8 cellular contexts compared by ENCODE assay signal in the genomic region with DNA sequence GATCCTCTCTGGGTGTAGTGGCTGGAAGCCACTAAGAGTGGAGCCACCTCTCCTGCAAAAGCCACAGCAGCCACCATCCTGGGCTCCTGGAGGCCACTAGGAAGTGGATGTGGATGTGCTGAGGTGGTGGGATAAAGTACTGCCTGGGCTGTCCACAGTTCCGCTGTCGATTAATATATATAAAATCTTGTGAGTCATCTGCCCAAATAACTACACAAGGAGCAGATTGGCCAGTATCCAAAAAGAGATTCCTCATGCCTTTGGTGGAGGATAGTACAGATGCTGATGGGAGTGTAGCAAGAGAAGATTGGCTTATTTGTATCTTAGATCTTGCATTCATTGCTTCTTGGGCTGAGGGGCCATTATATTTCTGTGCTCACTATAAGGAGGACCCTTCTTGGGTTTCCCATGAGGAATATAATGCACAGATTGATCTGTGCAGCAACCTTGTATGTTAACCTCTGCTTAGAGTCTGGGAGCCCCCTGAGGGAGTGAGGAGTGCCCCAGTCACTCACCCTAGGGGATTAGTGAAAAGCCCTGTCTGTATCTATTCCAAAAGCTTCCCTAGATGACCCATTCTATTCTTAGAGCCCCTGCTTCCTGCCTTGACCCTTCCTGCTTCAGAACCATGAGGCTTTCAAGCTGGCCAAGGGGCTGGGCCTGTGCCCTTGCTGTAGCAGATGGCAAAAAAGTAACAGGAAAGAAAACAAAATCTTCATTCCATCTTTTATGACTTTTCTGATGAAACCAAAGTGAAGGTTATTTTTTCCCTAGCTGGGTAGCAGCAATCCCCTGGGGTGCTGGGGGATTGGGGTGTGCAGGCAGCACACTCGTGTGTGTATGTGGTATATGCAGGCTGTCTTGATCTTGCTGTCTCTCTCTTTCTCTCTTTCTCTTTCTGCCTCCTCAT. TPM values are rescaled to one million over a fixed set of nuclear protein-coding genes. Genes with fewer than 3 reads are reported as not detected.
DNase-seq lines count a peak whose midpoint lies in the region; ATAC-seq, FAIRE-seq and TF ChIP-seq lines count a peak whose summit lies in the region.
"Had no signal": no experiment of that assay in that cellular context is flagged by ENCODE, and none has a peak within 500 bp of the region (broad histone marks: within the 10 kb centered on the region; RNA-seq: fewer than 3 reads in every experiment).

No MANE protein-coding gene starts in this region.

- no peak for ATAC-seq in activated CD8-positive, alpha-beta T cell treated with anti-CD3 and anti-CD28 coated beads for 36 hours
- ATAC-seq in stimulated activated naive CD8-positive, alpha-beta T cell treated with anti-CD3 and anti-CD28 coated beads, Interleukin-15, amount 100 ng/mL, for 72 hours = no peak

- TF ChIP-seq CTCF in activated CD8-positive, alpha-beta T cell treated with anti-CD3 and anti-CD28 coated beads for 36 hours (IDR thresholded peaks at IDR 0.05) = no peak
- no peak for TF ChIP-seq CTCF in foreskin fibroblast (IDR thresholded peaks at IDR 0.05; ENCODE audit: low read depth, low read length)

- DNase-seq in H54 (ENCODE audit: insufficient read length, low spot score) (peak; percentile 57), foreskin fibroblast (peak; percentile 83 to 93), T-helper 2 cell (no peak), NCI-H2196 treated with DMSO at 0.1 percent for 48 hours (lab: John Stamatoyannopoulos, UW; ENCODE audit: unreplicated experiment) (no peak), cerebellar nuclear complex (lab: John Stamatoyannopoulos, UW) (no peak)
- DNase-seq in activated CD8-positive, alpha-beta T cell treated with anti-CD3 and anti-CD28 coated beads for 36 hours = no peak
- no peak for DNase-seq in stimulated activated naive CD8-positive, alpha-beta T cell treated with anti-CD3 and anti-CD28 coated beads, Interleukin-15, amount 100 ng/mL, for 72 hours
- DNase-seq: NCI-H2171 treated with DMSO at 0.1 percent for 48 hours had no signal

- no peak overlapping the region for H3K4me3 Mint-ChIP-seq in activated CD8-positive, alpha-beta T cell treated with anti-CD3 and anti-CD28 coated beads for 36 hours
- no peak overlapping the region for H3K4me3 Mint-ChIP-seq in stimulated activated naive CD8-positive, alpha-beta T cell treated with anti-CD3 and anti-CD28 coated beads, Interleukin-15, amount 100 ng/mL, for 72 hours

- CTCF ChIA-PET in activated CD8-positive, alpha-beta T cell treated with anti-CD3 and anti-CD28 coated beads for 36 hours (lab: Charles Lee) = interaction anchor here (1.0 kb wide), 1 partner anchor 26 kb away, joined by 5 read pairs; no protein-coding TSS in a partner anchor

- peaks cover 80% of the 10 kb centered on the region for H3K4me1 Mint-ChIP-seq in activated CD8-positive, alpha-beta T cell treated with anti-CD3 and anti-CD28 coated beads for 36 hours (ENCODE audit: low read depth)
- peaks cover 85% of the 10 kb centered on the region for H3K4me1 Mint-ChIP-seq in stimulated activated naive CD8-positive, alpha-beta T cell treated with anti-CD3 and anti-CD28 coated beads, Interleukin-15, amount 100 ng/mL, for 72 hours

- TF ChIP-seq POLR2A in H54 (IDR thresholded peaks at IDR 0.05; ENCODE audit: low read depth, low read length) = no peak

- intact Hi-C loops in activated CD8-positive, alpha-beta T cell treated with anti-CD3 and anti-CD28 coated beads for 36 hours (cut with micrococcal nuclease) = no loop called here

- no peaks in the 10 kb centered on the region for H3K9me3 Mint-ChIP-seq in activated CD8-positive, alpha-beta T cell treated with anti-CD3 and anti-CD28 coated beads for 36 hours
- H3K9me3 Mint-ChIP-seq in stimulated activated naive CD8-positive, alpha-beta T cell treated with anti-CD3 and anti-CD28 coated beads, Interleukin-15, amount 100 ng/mL, for 72 hours = no peaks in the 10 kb centered on the region

- no peaks in the 10 kb centered on the region for H3K27me3 Mint-ChIP-seq in activated CD8-positive, alpha-beta T cell treated with anti-CD3 and anti-CD28 coated beads for 36 hours
- H3K27me3 Mint-ChIP-seq in stimulated activated naive CD8-positive, alpha-beta T cell treated with anti-CD3 and anti-CD28 coated beads, Interleukin-15, amount 100 ng/mL, for 72 hours = no peaks in the 10 kb centered on the region

- peak overlapping the region; percentile 72 for H3K27ac Mint-ChIP-seq in activated CD8-positive, alpha-beta T cell treated with anti-CD3 and anti-CD28 coated beads for 36 hours
- H3K27ac Mint-ChIP-seq in stimulated activated naive CD8-positive, alpha-beta T cell treated with anti-CD3 and anti-CD28 coated beads, Interleukin-15, amount 100 ng/mL, for 72 hours = peak overlapping the region; percentile 8 to 74

- no peak for FAIRE-seq in H54 (lab: Jason Lieb, UNC)

- POLR2A ChIA-PET in activated CD8-positive, alpha-beta T cell treated with anti-CD3 and anti-CD28 coated beads for 36 hours (lab: Charles Lee) = interaction anchor here (0.9 kb wide), 1 partner anchor 9 kb away, joined by 3 read pairs; no protein-coding TSS in a partner anchor

- peaks cover 41% of the 10 kb centered on the region for H3K36me3 Mint-ChIP-seq in activated CD8-positive, alpha-beta T cell treated with anti-CD3 and anti-CD28 coated beads for 36 hours (ENCODE audit: low read depth)

- no peak overlapping the region for H3K4me3 ChIP-seq in foreskin fibroblast (ENCODE audit: low read depth in 1 of 2, low read length in 2 of 2)

RNA-seq across cellular contexts. Expression of a gene that starts 31.8 kb away (rescaled TPM):
- total RNA-seq in activated CD8-positive, alpha-beta T cell treated with anti-CD3 and anti-CD28 coated beads for 36 hours = 10 to 100 TPM; 66.4 to 67.9 TPM

RNA-seq across cellular contexts. Expression of a gene that starts 60.0 kb away (rescaled TPM):
- 10 to 100 TPM; 14.8 to 15.4 TPM for total RNA-seq in activated CD8-positive, alpha-beta T cell treated with anti-CD3 and anti-CD28 coated beads for 36 hours

Comparison
In these comparisons a context has a peak if more than half of its experiments do, and no peak if none do; other contexts are left out.
1. DNase-seq: peak in H54 (single experiment) and foreskin fibroblast (2 of 2); none in activated CD8-positive, alpha-beta T cell treated with anti-CD3 and anti-CD28 coated beads for 36 hours (single experiment), stimulated activated naive CD8-positive, alpha-beta T cell treated with anti-CD3 and anti-CD28 coated beads, Interleukin-15, amount 100 ng/mL, for 72 hours (0 of 2), T-helper 2 cell (0 of 5), NCI-H2196 treated with DMSO at 0.1 percent for 48 hours (single experiment) and cerebellar nuclear complex (0 of 2).